Comparison of ENCODE assay signal across 13 cellular contexts in the genomic region with DNA sequence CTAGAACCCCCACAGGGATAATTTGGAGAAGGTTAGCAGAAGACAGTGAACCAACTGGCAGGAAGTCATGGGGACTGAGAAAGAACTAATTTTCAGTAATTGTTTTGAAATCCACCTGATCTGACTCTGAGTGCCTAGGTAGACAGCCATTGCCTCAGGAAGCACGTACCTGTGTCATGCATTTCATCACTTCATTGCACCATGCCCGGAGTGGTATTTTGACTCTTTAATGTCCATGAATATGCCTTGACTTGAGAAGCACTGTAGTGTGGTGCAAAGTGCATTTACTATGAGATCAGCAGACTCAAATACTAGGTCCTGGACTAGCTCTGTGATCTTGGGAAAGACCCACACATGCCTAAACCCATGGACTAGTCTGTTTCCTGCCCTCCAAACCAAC.
"Had no signal": no experiment of that assay in that cellular context is flagged by ENCODE, and none has a peak within 500 bp of the region (broad histone marks: within the 10 kb centered on the region; RNA-seq: fewer than 3 reads in every experiment).

No MANE protein-coding gene starts in this region.

- H3K4me3 ChIP-seq: ascending aorta, breast epithelium, pancreas, sigmoid colon, uterus had no signal

- H3K9me3 Mint-ChIP-seq: activated naive CD4-positive, alpha-beta T cell treated with anti-CD3 and anti-CD28 coated beads for 36 hours; activated T-helper 2 cell treated with anti-CD3 and anti-CD28 coated beads, Interferon-gamma antibody, Interleukin-2, Interleukin-4, amounts not matched to agents 10 μg/mL and 5 μg/mL and 100 μg/mL, durations not matched to agents 14 hours and 24 hours and 36 hours; naive B cell had no signal

- H3K27ac Mint-ChIP-seq: activated naive CD4-positive, alpha-beta T cell treated with anti-CD3 and anti-CD28 coated beads for 36 hours; activated T-helper 2 cell treated with anti-CD3 and anti-CD28 coated beads, Interferon-gamma antibody, Interleukin-2, Interleukin-4, amounts not matched to agents 10 μg/mL and 5 μg/mL and 100 μg/mL, durations not matched to agents 14 hours and 24 hours and 36 hours; stimulated activated effector memory CD8-positive, alpha-beta T cell treated with anti-CD3 and anti-CD28 coated beads, Interleukin-12 subunit alpha, Interleukin-12 subunit beta, amount 100 ng/mL, for 72 hours had no signal

- H3K4me3 Mint-ChIP-seq: activated naive CD4-positive, alpha-beta T cell treated with anti-CD3 and anti-CD28 coated beads for 36 hours; naive B cell; stimulated activated effector memory CD8-positive, alpha-beta T cell treated with anti-CD3 and anti-CD28 coated beads, Interleukin-12 subunit alpha, Interleukin-12 subunit beta, amount 100 ng/mL, for 72 hours had no signal

- H3K4me1 Mint-ChIP-seq: naive B cell; stimulated activated effector memory CD8-positive, alpha-beta T cell treated with anti-CD3 and anti-CD28 coated beads, Interleukin-12 subunit alpha, Interleukin-12 subunit beta, amount 100 ng/mL, for 72 hours had no signal

- DNase-seq: activated CD4-positive, alpha-beta T cell treated with anti-CD3 and anti-CD28 coated beads for 1 hour; activated CD4-positive, alpha-beta T cell treated with anti-CD3 and anti-CD28 coated beads, Interleukin-2, amount 50 U/mL, for 4 hours; activated naive CD4-positive, alpha-beta T cell treated with anti-CD3 and anti-CD28 coated beads for 36 hours; left colon; naive B cell; pancreas; sigmoid colon; stimulated activated CD4-positive, alpha-beta T cell treated with anti-CD3 and anti-CD28 coated beads, Interleukin-1b, Interleukin-23, amount 100 ng/mL, for 48 hours; uterus had no signal

- ATAC-seq: left colon; pancreas; stimulated activated effector memory CD8-positive, alpha-beta T cell treated with anti-CD3 and anti-CD28 coated beads, Interleukin-12 subunit alpha, Interleukin-12 subunit beta, amount 100 ng/mL, for 72 hours had no signal

- H3K36me3 Mint-ChIP-seq: naive B cell; stimulated activated effector memory CD8-positive, alpha-beta T cell treated with anti-CD3 and anti-CD28 coated beads, Interleukin-12 subunit alpha, Interleukin-12 subunit beta, amount 100 ng/mL, for 72 hours had no signal

- H3K27me3 Mint-ChIP-seq: naive B cell had no signal
